1 cellular context compared by ENCODE assay signal in the genomic region with DNA sequence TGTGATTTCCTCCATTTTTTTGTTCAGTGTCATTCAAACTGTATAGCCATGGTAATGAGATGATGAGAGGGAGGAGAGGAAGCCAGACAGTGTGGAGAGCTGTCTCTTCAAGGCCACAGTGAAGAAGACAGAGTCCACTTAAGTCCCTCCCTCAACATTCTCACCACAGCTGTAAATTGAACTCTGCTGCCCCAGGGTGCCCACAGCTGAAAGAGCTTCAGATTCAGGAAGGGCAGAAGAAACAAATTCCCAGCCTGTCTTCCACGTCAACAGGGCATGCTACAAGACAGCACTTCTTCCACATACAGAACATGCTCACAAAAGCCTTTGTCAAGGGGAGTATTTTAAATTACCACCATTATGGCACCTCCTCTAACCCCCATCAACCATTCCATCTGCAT.
TF ChIP-seq lines count a peak whose summit lies in the region.

No MANE protein-coding gene starts in this region.

TF ChIP-seq in IMR-90, 13 proteins besides CTCF, POLR2A, EP300 and RAD21:
- TF ChIP-seq, protein P1, sequence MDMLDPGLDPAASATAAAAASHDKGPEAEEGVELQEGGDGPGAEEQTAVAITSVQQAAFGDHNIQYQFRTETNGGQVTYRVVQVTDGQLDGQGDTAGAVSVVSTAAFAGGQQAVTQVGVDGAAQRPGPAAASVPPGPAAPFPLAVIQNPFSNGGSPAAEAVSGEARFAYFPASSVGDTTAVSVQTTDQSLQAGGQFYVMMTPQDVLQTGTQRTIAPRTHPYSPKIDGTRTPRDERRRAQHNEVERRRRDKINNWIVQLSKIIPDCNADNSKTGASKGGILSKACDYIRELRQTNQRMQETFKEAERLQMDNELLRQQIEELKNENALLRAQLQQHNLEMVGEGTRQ (IDR thresholded peaks at IDR 0.05; ENCODE audit: low read depth, low read length), result no peak
- TF ChIP-seq FOS (IDR thresholded peaks at IDR 0.05; ENCODE audit: low read depth, low read length) (no peak), CEBPB (IDR thresholded peaks at IDR 0.05; ENCODE audit: low read depth, low read length) (no peak), BHLHE40 (IDR thresholded peaks at IDR 0.05; ENCODE audit: low read depth, low read length) (no peak), RFX5 (IDR thresholded peaks at IDR 0.05; ENCODE audit: low read depth, low read length) (no peak), MAFK (IDR thresholded peaks at IDR 0.05; ENCODE audit: low read depth, low read length) (no peak), NFE2L2 (IDR thresholded peaks at IDR 0.05; ENCODE audit: low read depth, low read length) (no peak), MXI1 (IDR thresholded peaks at IDR 0.05; ENCODE audit: borderline replicate concordance, low read depth, low read length) (no peak), SMC3 (IDR thresholded peaks at IDR 0.05; ENCODE audit: low read depth, low read length) (no peak), CHD1 (IDR thresholded peaks at IDR 0.05; ENCODE audit: low read depth, low read length) (no peak)
- TF ChIP-seq, protein P2, sequence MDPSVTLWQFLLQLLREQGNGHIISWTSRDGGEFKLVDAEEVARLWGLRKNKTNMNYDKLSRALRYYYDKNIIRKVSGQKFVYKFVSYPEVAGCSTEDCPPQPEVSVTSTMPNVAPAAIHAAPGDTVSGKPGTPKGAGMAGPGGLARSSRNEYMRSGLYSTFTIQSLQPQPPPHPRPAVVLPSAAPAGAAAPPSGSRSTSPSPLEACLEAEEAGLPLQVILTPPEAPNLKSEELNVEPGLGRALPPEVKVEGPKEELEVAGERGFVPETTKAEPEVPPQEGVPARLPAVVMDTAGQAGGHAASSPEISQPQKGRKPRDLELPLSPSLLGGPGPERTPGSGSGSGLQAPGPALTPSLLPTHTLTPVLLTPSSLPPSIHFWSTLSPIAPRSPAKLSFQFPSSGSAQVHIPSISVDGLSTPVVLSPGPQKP (IDR thresholded peaks at IDR 0.05; ENCODE audit: borderline replicate concordance, low read depth, low read length), result no peak
